Comparison of ENCODE assay signal across 8 cellular contexts in genomic region chr1:234962340-234962989, GRCh38.
A peak's percentile ranks its signal among the peaks of the same experiment; 100 is the strongest.
DNase-seq lines count a peak whose midpoint lies in the region; ATAC-seq and TF ChIP-seq lines count a peak whose summit lies in the region.

No MANE protein-coding gene starts in this region.

- H3K4me3 Mint-ChIP-seq in brain, result peak overlapping the region in 3 of 5 experiments; percentile 33 to 80 (median 47)

- H3K79me2 ChIP-seq in ACC112 (ENCODE audit: control insufficient read depth, insufficient read depth, low read length, unreplicated experiment), result no peaks in the 10 kb centered on the region

- peak overlapping the region in 3 of 5 experiments; percentile 54 to 89 (median 71) for H3K27ac Mint-ChIP-seq in brain

- H3K27me3 Mint-ChIP-seq in brain, result peaks cover 21% of the 10 kb centered on the region

- peak overlapping the region; percentile 99 for H3K27ac ChIP-seq in ACC112 (ENCODE audit: low read depth, low read length)
- peak overlapping the region; percentile 95 for H3K27ac ChIP-seq in liver (ENCODE audit: low read depth in 1 of 2, low read length in 2 of 2)
- H3K27ac ChIP-seq in tibial nerve, result peak overlapping the region; percentile 18 to 85 (median 78)

- peak; percentile 40 for ATAC-seq in HG02870 (IDR thresholded peaks at IDR 0.05; ENCODE audit: unreplicated experiment)

- WGBS in liver, result 55% methylated on average over 9 of the region's 9 CpGs
- 24 to 33% methylated on average over 9 of the region's 9 CpGs for WGBS in tibial nerve, 2 donors

- peak; percentile 73 for DNase-seq in GM13977 (ENCODE audit: low spot score)
- peak; percentile 67 to 78 for DNase-seq in NOMO-1 (lab: John Stamatoyannopoulos, UW; ENCODE audit: unreplicated experiment in 2 of 2)
- peak in 1 of 2 donors; percentile 57 for DNase-seq in tibial nerve (ENCODE audit: low spot score in 2 of 2)
- DNase-seq in NCI-H1436 (lab: John Stamatoyannopoulos, UW), result no peak

- H3K4me1 Mint-ChIP-seq in brain, result peaks cover 79% of the 10 kb centered on the region

- H3K36me3 ChIP-seq in ACC112 (ENCODE audit: insufficient read depth, low read length) (no peaks in the 10 kb centered on the region), liver (ENCODE audit: control insufficient read depth in 4 of 4, insufficient read depth in 3 of 4, low read depth in 1 of 4, low read length in 3 of 4) (no peaks in the 10 kb centered on the region), tibial nerve (no peaks in the 10 kb centered on the region)

- in situ Hi-C loops in GM13977 (cut with MboI; ENCODE audit: low pct_unique_long_range_greater_than_20kb, low sequenced_read_pairs, unreplicated experiment), result no loop called here

- no peak for TF ChIP-seq CTCF in GM13977 (IDR thresholded peaks at IDR 0.05; ENCODE audit: extremely low read depth, insufficient read depth, missing control alignments)
- TF ChIP-seq CTCF in brain (conservative IDR thresholded peaks at IDR 0.05), result no peak
- no peak for TF ChIP-seq CTCF in liver (IDR thresholded peaks at IDR 0.05; ENCODE audit: low read depth, low read length, missing input control)
- TF ChIP-seq CTCF in tibial nerve (IDR thresholded peaks at IDR 0.05), result no peak

- H3K4me3 ChIP-seq in ACC112 (ENCODE audit: low read depth, low read length) (peak overlapping the region; percentile 40), liver (ENCODE audit: low read depth in 1 of 3, low read length in 3 of 3) (no peak overlapping the region), tibial nerve (peak overlapping the region in 1 of 4 donors; percentile 1)

- TF ChIP-seq RAD21 in liver (IDR thresholded peaks at IDR 0.05), result no peak

- peak overlapping the region; percentile 79 to 89 for H3K9ac ChIP-seq in liver (ENCODE audit: low read depth in 1 of 2, low read length in 2 of 2)

- H3K36me3 Mint-ChIP-seq in brain, result no peaks in the 10 kb centered on the region

- H3K9me3 Mint-ChIP-seq in brain, result peaks cover 0 to 2% (median 0%) of the 10 kb centered on the region in 5 experiments

- no peak for TF ChIP-seq EP300 in tibial nerve (IDR thresholded peaks at IDR 0.05)

- H3K27me3 ChIP-seq in ACC112 (ENCODE audit: insufficient read depth, low read length), result no peaks in the 10 kb centered on the region
- H3K27me3 ChIP-seq in liver (ENCODE audit: control insufficient read depth in 4 of 4, insufficient read depth in 4 of 4, low read length in 3 of 4), result no peaks in the 10 kb centered on the region
- no peaks in the 10 kb centered on the region for H3K27me3 ChIP-seq in tibial nerve

- no peak for TF ChIP-seq POLR2A in tibial nerve (IDR thresholded peaks at IDR 0.05)

- H3K4me1 ChIP-seq in ACC112 (ENCODE audit: control insufficient read depth, insufficient read depth, low read length, unreplicated experiment) (peaks cover 56% of the 10 kb centered on the region), liver (ENCODE audit: control insufficient read depth in 4 of 4, insufficient read depth in 4 of 4, low read length in 3 of 4) (peaks cover 30 to 71% (median 52%) of the 10 kb centered on the region in 4 donors), tibial nerve (peaks cover 0 to 69% (median 40%) of the 10 kb centered on the region in 4 donors)

- H2AFZ ChIP-seq in ACC112 (ENCODE audit: low read length, unreplicated experiment), result no peak overlapping the region

- H3K9me3 ChIP-seq in liver (ENCODE audit: control insufficient read depth in 4 of 4, low read length in 3 of 4), result no peaks in the 10 kb centered on the region
- no peaks in the 10 kb centered on the region for H3K9me3 ChIP-seq in tibial nerve

TF ChIP-seq in liver, 16 proteins besides CTCF, POLR2A, EP300 and RAD21:
- TF ChIP-seq RXRA (IDR thresholded peaks at IDR 0.05) (no peak), ZBTB33 (IDR thresholded peaks at IDR 0.05) (peak; percentile 8), NR2F2 (IDR thresholded peaks at IDR 0.05) (no peak), YY1 (IDR thresholded peaks at IDR 0.05) (peak; percentile 49), TAF1 (conservative IDR thresholded peaks at IDR 0.05) (no peak)
